Comparison of ENCODE assay signal across 9 cellular contexts in genomic region chr10:102669206-102670064, GRCh38. TPM values are rescaled to one million over a fixed set of nuclear protein-coding genes. Genes with fewer than 3 reads are reported as not detected.
DNase-seq lines count a peak whose midpoint lies in the region; ATAC-seq, FAIRE-seq and TF ChIP-seq lines count a peak whose summit lies in the region.
"Had no signal": no experiment of that assay in that cellular context is flagged by ENCODE, and none has a peak within 500 bp of the region (broad histone marks: within the 10 kb centered on the region; RNA-seq: fewer than 3 reads in every experiment).

No MANE protein-coding gene starts in this region.

- in situ Hi-C loops in HepG2 (cut with HindIII; ENCODE audit: extremely low pct_ligation_motif_present, low pct_unique_long_range_greater_than_20kb), result no loop called here

- H3K27me3 ChIP-seq in HCT116 (ENCODE audit: insufficient read depth, low read length), result no peaks in the 10 kb centered on the region
- no peaks in the 10 kb centered on the region for H3K27me3 ChIP-seq in ascending aorta
- no peaks in the 10 kb centered on the region for H3K27me3 ChIP-seq in HepG2 (ENCODE audit: control insufficient read depth in 1 of 2, insufficient read depth in 2 of 2, low read length in 2 of 2)

- H3K9ac ChIP-seq in HCT116 (ENCODE audit: low read length) (peak overlapping the region; percentile 31), HepG2 (ENCODE audit: insufficient read depth, low read depth, low read length) (peak overlapping the region; percentile 51)

- H3K9me3 ChIP-seq in HCT116 (ENCODE audit: control insufficient read depth in 1 of 2, insufficient read depth in 1 of 2, low read depth in 1 of 2, low read length in 2 of 2) (no peaks in the 10 kb centered on the region), ascending aorta (no peaks in the 10 kb centered on the region), HepG2 (ENCODE audit: low read length) (no peaks in the 10 kb centered on the region)

- RAD21 ChIA-PET in HCT116 (lab: Charles Lee; ENCODE audit: low non-redundant PET in 1 of 2, low total read pairs in 2 of 2, uncharacterized antibody in 2 of 2, unreplicated experiment in 2 of 2), result interaction anchor here in 1 of 2 experiments (1.1 kb wide), 1 partner anchor 24 kb away, joined by 9 read pairs; no protein-coding TSS in a partner anchor

- H3K27ac ChIP-seq in 22Rv1 (no peak overlapping the region), HCT116 (ENCODE audit: low read depth, low read length) (peak overlapping the region; percentile 1; the same call in 1 of the 2 replicates), ascending aorta (peak overlapping the region; percentile 69 to 73), HepG2 (ENCODE audit: extremely low read length, insufficient read depth, low read length) (no peak overlapping the region)
- H3K27ac ChIP-seq: VCaP had no signal

- peak; percentile 35 for DNase-seq in HCT116 (ENCODE audit: low read depth, low spot score)
- DNase-seq in ascending aorta (ENCODE audit: low spot score in 2 of 2), result peak in 1 of 2 donors; percentile 83
- DNase-seq in HepG2 (ENCODE audit: low spot score), result peak; percentile 64
- DNase-seq in NCI-H2029 (lab: John Stamatoyannopoulos, UW), result no peak
- DNase-seq in GF-D8 (lab: John Stamatoyannopoulos, UW), result no peak
- DNase-seq in NCI-H446 treated with DMSO at 0.1 percent for 48 hours (lab: John Stamatoyannopoulos, UW), result no peak
- no peak for DNase-seq in activated gamma-delta T cell treated with Interleukin-2 at 50 U/mL for 16 hours

- POLR2A ChIA-PET in HCT116 (lab: Charles Lee) (interaction anchor here (0.6 to 1.3 kb wide), 4 partner anchors 14 to 47 kb away, joined by 3 to 6 read pairs (median 3); no protein-coding TSS in a partner anchor), HepG2 (lab: Yijun Ruan, JAX) (interaction anchor here (0.8 to 2.3 kb wide), 8 partner anchors 8 to 166 kb away, joined by 3 to 17 read pairs (median 4); partner anchors contain the start of genes ACTR1A, SUFU and TRIM8)

- H3K4me3 ChIP-seq in HCT116 (replicated peaks in 1 of 2; ENCODE audit: low read depth in 1 of 2, low read length in 2 of 2), result no peak overlapping the region
- no peak overlapping the region for H3K4me3 ChIP-seq in ascending aorta
- peak overlapping the region; percentile 35 to 62 (median 36); a peak in 4 of 6 replicates for H3K4me3 ChIP-seq in HepG2 (replicated peaks in 1 of 3; ENCODE audit: insufficient read depth in 1 of 3, low read depth in 2 of 3, low read length in 3 of 3)

- no peak for FAIRE-seq in HepG2 (lab: Jason Lieb, UNC)

- TF ChIP-seq POLR2A in HCT116 (IDR thresholded peaks at IDR 0.05; ENCODE audit: borderline replicate concordance, extremely low read depth, insufficient read depth, insufficient read length), result no peak
- TF ChIP-seq POLR2A in HepG2 (IDR thresholded peaks at IDR 0.05; ENCODE audit: insufficient read depth in 1 of 2, low read depth in 2 of 2, low read length in 2 of 2), result no peak

- intact Hi-C loops in HCT116 (cut with micrococcal nuclease), result loop anchor here (1.0 kb wide), 1 partner anchor 23 kb away; no protein-coding TSS in a partner anchor
- intact Hi-C loops in ascending aorta (cut with DNase I), result loop anchor here (2.0 kb wide), 1 partner anchor 23 kb away; no protein-coding TSS in a partner anchor
- intact Hi-C loops in HepG2 (cut with micrococcal nuclease; ENCODE audit: unreplicated experiment), result no loop called here

- H3K9me2 ChIP-seq in HCT116 (ENCODE audit: insufficient read depth), result no peaks in the 10 kb centered on the region

- TF ChIP-seq CTCF in 22Rv1 (IDR thresholded peaks at IDR 0.05) (peak; percentile 33), HCT116 (IDR thresholded peaks at IDR 0.05 in 2 of 3, conservative IDR thresholded peaks at IDR 0.05 in 1 of 3; ENCODE audit: borderline replicate concordance in 1 of 3, insufficient read depth in 1 of 3, low read depth in 2 of 3, low read length in 2 of 3) (peak; percentile 77 to 87 (median 83); a peak in 5 of 6 replicates), ascending aorta (IDR thresholded peaks at IDR 0.05) (peak in 1 of 3 experiments; percentile 51), HepG2 (CRISPR knock-in tag; IDR thresholded peaks at IDR 0.05) (peak; percentile 70)

- H3K4me1 ChIP-seq in HCT116 (ENCODE audit: control insufficient read depth in 1 of 2, insufficient read depth in 2 of 2, low read length in 2 of 2), result peaks cover 13 to 23% of the 10 kb centered on the region in 2 experiments
- peaks cover 6 to 15% of the 10 kb centered on the region in 2 donors for H3K4me1 ChIP-seq in ascending aorta
- H3K4me1 ChIP-seq in HepG2 (ENCODE audit: insufficient read depth, low read length), result peaks cover 100% of the 10 kb centered on the region

- CTCF ChIA-PET in HCT116 (lab: Charles Lee) (interaction anchor here (0.9 to 3.8 kb wide), 11 partner anchors 9 to 439 kb away, joined by 3 to 40 read pairs (median 4); partner anchors contain the start of genes ARL3, SFXN2 and TRIM8), HepG2 (lab: Yijun Ruan, JAX; ENCODE audit: low intra/inter-chr PET ratio, low total read pairs) (no interaction called here)

- no peaks in the 10 kb centered on the region for H4K20me1 ChIP-seq in HCT116 (ENCODE audit: insufficient read depth)
- H4K20me1 ChIP-seq in HepG2 (ENCODE audit: insufficient read depth, low read length), result no peaks in the 10 kb centered on the region

- TF ChIP-seq RAD21 in HCT116 (IDR thresholded peaks at IDR 0.05; ENCODE audit: low read depth), result peak; percentile 38; the same call in 1 of the 2 replicates
- TF ChIP-seq RAD21 in HepG2 (CRISPR knock-in tag; IDR thresholded peaks at IDR 0.05), result peak; percentile 42; the same call in 1 of the 2 replicates

- no peaks in the 10 kb centered on the region for H3K36me3 ChIP-seq in HCT116 (ENCODE audit: control insufficient read depth in 1 of 2, insufficient read depth in 2 of 2, low read length in 2 of 2)
- no peaks in the 10 kb centered on the region for H3K36me3 ChIP-seq in ascending aorta
- no peaks in the 10 kb centered on the region for H3K36me3 ChIP-seq in HepG2 (replicated peaks in 1 of 2; ENCODE audit: control insufficient read depth in 1 of 2, insufficient read depth in 2 of 2, low read length in 2 of 2)

- H2AFZ ChIP-seq in HCT116 (ENCODE audit: low read depth, low read length, poor library complexity, severe bottlenecking) (no peak overlapping the region), HepG2 (ENCODE audit: low read length) (no peak overlapping the region)

- TF ChIP-seq EP300 in HepG2 (IDR thresholded peaks at IDR 0.05; ENCODE audit: low read depth in 2 of 2, low read length in 2 of 2) (no peak), HepG2 (CRISPR knock-in tag; IDR thresholded peaks at IDR 0.05; ENCODE audit: borderline replicate concordance) (no peak)

- H3K4me2 ChIP-seq in HCT116 (ENCODE audit: low read length) (peak overlapping the region; percentile 55), HepG2 (ENCODE audit: low read depth, low read length) (peak overlapping the region; percentile 88)

- H3K79me2 ChIP-seq in HCT116 (ENCODE audit: insufficient read depth, low read length) (no peaks in the 10 kb centered on the region), HepG2 (ENCODE audit: insufficient read depth, low read length) (no peaks in the 10 kb centered on the region)

- 0% methylated on average over 3 of the region's 7 CpGs for WGBS in HepG2 (ENCODE audit: low lambda C conversion rate)

- ATAC-seq in HCT116, result peak; percentile 85
- peak; percentile 71 for ATAC-seq in HepG2

- no TSS peak for BruUV-seq in HCT116 (replicated peaks; lab: Mats Ljungman, UMichigan)
- no TSS peak for BruUV-seq in HepG2 (replicated peaks; lab: Mats Ljungman, UMichigan)

RNA-seq across cellular contexts. Expression of gene TRIM8, which starts 25.2 kb away (rescaled TPM):
- total RNA-seq in HCT116 (2021; ENCODE audit: unreplicated experiment) (91.6 TPM), ascending aorta (216 TPM), HepG2 (2016; rRNA removed; fragmentation: Illumina TruSeq; extraction: Trizol) (38.9 and 39.8 TPM in 2 replicates)
- 131 and 143 TPM in 2 replicates for polyA plus RNA-seq in HCT116 (2012)
- 13.4 and 13.6 TPM in 2 replicates for total RNA-seq in HepG2 (2016; cell fraction: cytosol; rRNA removed; fragmentation: Illumina TruSeq; extraction: Trizol; ENCODE audit: low read depth)
- 33.2 and 39.7 TPM in 2 replicates for total RNA-seq in HepG2 (2016; cell fraction: insoluble cytoplasmic fraction; rRNA removed; fragmentation: Illumina TruSeq; extraction: Trizol)
- 49.9 and 53.6 TPM in 2 replicates for total RNA-seq in HepG2 (2016; cell fraction: membrane; rRNA removed; fragmentation: Illumina TruSeq; extraction: Trizol)
- total RNA-seq in HepG2 (2016; cell fraction: nucleus; rRNA removed; fragmentation: Illumina TruSeq; extraction: Trizol), result 21.9 and 30.8 TPM in 2 replicates
- polyA plus RNA-seq in HepG2 (2011; rRNA removed), result 66.5 and 84.1 TPM in 2 replicates
- 62.9 and 70.1 TPM in 2 replicates for polyA plus RNA-seq in HepG2 (2011; cell fraction: cytosol; rRNA removed)
- 86.9 and 92.0 TPM in 2 replicates for polyA plus RNA-seq in HepG2 (2011; cell fraction: nucleus; rRNA removed)
- 98.0 and 117 TPM in 2 replicates for polyA plus RNA-seq in HepG2 (2012)
- polyA plus RNA-seq in HepG2 (2016; cell fraction: cytosol; fragmentation: Illumina TruSeq; extraction: Trizol; ENCODE audit: low read depth), result 18.4 and 21.2 TPM in 2 replicates
- polyA plus RNA-seq in HepG2 (2016; cell fraction: insoluble cytoplasmic fraction; fragmentation: Illumina TruSeq; extraction: Trizol; ENCODE audit: low read depth), result 51.6 and 70.7 TPM in 2 replicates
- polyA plus RNA-seq in HepG2 (2016; cell fraction: membrane; fragmentation: Illumina TruSeq; extraction: Trizol; ENCODE audit: low read depth), result 57.9 and 63.0 TPM in 2 replicates
- polyA plus RNA-seq in HepG2 (2016; cell fraction: nucleus; fragmentation: Illumina TruSeq; extraction: Trizol; ENCODE audit: insufficient read depth, low read depth), result 63.9 and 73.5 TPM in 2 replicates
- 23.8 and 82.1 TPM in 2 replicates for polyA minus RNA-seq in HepG2 (2011; rRNA and poly(A)+ RNA removed; ENCODE audit: low replicate concordance)
- polyA minus RNA-seq in HepG2 (2011; cell fraction: cytosol; rRNA and poly(A)+ RNA removed), result 41.1 and 48.2 TPM in 2 replicates
- 36.6 and 46.0 TPM in 2 replicates for polyA minus RNA-seq in HepG2 (2011; cell fraction: nucleus; rRNA and poly(A)+ RNA removed)

RNA-seq across cellular contexts. Expression of gene ARL3, which starts 44.8 kb away (rescaled TPM):
- 13.3 TPM for total RNA-seq in HCT116 (2021; ENCODE audit: unreplicated experiment)
- polyA plus RNA-seq in HCT116 (2012), result 8.4 and 10.1 TPM in 2 replicates
- 2.0 TPM for total RNA-seq in ascending aorta
- 6.6 and 10.0 TPM in 2 replicates for total RNA-seq in HepG2 (2016; rRNA removed; fragmentation: Illumina TruSeq; extraction: Trizol)
- total RNA-seq in HepG2 (2016; cell fraction: cytosol; rRNA removed; fragmentation: Illumina TruSeq; extraction: Trizol; ENCODE audit: low read depth), result 2.5 and 2.7 TPM in 2 replicates
- total RNA-seq in HepG2 (2016; cell fraction: insoluble cytoplasmic fraction; rRNA removed; fragmentation: Illumina TruSeq; extraction: Trizol), result 6.6 and 10.2 TPM in 2 replicates
- total RNA-seq in HepG2 (2016; cell fraction: membrane; rRNA removed; fragmentation: Illumina TruSeq; extraction: Trizol), result 3.3 and 3.5 TPM in 2 replicates
- 2.8 and 3.0 TPM in 2 replicates for total RNA-seq in HepG2 (2016; cell fraction: nucleus; rRNA removed; fragmentation: Illumina TruSeq; extraction: Trizol)
- 3.9 and 5.2 TPM in 2 replicates for polyA plus RNA-seq in HepG2 (2011; rRNA removed)
- 2.9 and 3.4 TPM in 2 replicates for polyA plus RNA-seq in HepG2 (2011; cell fraction: cytosol; rRNA removed)
- polyA plus RNA-seq in HepG2 (2011; cell fraction: nucleus; rRNA removed), result 1.2 and 1.4 TPM in 2 replicates
- polyA plus RNA-seq in HepG2 (2012), result 5.8 TPM in 2 replicates
- polyA plus RNA-seq in HepG2 (2016; cell fraction: cytosol; fragmentation: Illumina TruSeq; extraction: Trizol; ENCODE audit: low read depth), result 3.3 and 3.9 TPM in 2 replicates
- polyA plus RNA-seq in HepG2 (2016; cell fraction: insoluble cytoplasmic fraction; fragmentation: Illumina TruSeq; extraction: Trizol; ENCODE audit: low read depth), result 10.6 and 12.6 TPM in 2 replicates
- 2.9 and 3.5 TPM in 2 replicates for polyA plus RNA-seq in HepG2 (2016; cell fraction: membrane; fragmentation: Illumina TruSeq; extraction: Trizol; ENCODE audit: low read depth)
- polyA plus RNA-seq in HepG2 (2016; cell fraction: nucleus; fragmentation: Illumina TruSeq; extraction: Trizol; ENCODE audit: insufficient read depth, low read depth), result 4.1 and 5.5 TPM in 2 replicates
- 0.94 and 3.1 TPM in 2 replicates for polyA minus RNA-seq in HepG2 (2011; rRNA and poly(A)+ RNA removed; ENCODE audit: low replicate concordance)
- 1.3 and 1.5 TPM in 2 replicates for polyA minus RNA-seq in HepG2 (2011; cell fraction: cytosol; rRNA and poly(A)+ RNA removed)
- 1.4 and 1.7 TPM in 2 replicates for polyA minus RNA-seq in HepG2 (2011; cell fraction: nucleus; rRNA and poly(A)+ RNA removed)

RNA-seq across cellular contexts. Expression of gene SFXN2, which starts 45.0 kb away (rescaled TPM):
- total RNA-seq in HCT116 (2021; ENCODE audit: unreplicated experiment), result 22.9 TPM
- polyA plus RNA-seq in HCT116 (2012), result 7.2 and 14.3 TPM in 2 replicates
- 2.1 TPM for total RNA-seq in ascending aorta
- 20.6 and 21.1 TPM in 2 replicates for total RNA-seq in HepG2 (2016; rRNA removed; fragmentation: Illumina TruSeq; extraction: Trizol)
- total RNA-seq in HepG2 (2016; cell fraction: cytosol; rRNA removed; fragmentation: Illumina TruSeq; extraction: Trizol; ENCODE audit: low read depth), result 3.3 and 5.4 TPM in 2 replicates
- 20.6 and 21.4 TPM in 2 replicates for total RNA-seq in HepG2 (2016; cell fraction: insoluble cytoplasmic fraction; rRNA removed; fragmentation: Illumina TruSeq; extraction: Trizol)
- 11.4 and 11.6 TPM in 2 replicates for total RNA-seq in HepG2 (2016; cell fraction: membrane; rRNA removed; fragmentation: Illumina TruSeq; extraction: Trizol)
- 28.0 and 31.8 TPM in 2 replicates for total RNA-seq in HepG2 (2016; cell fraction: nucleus; rRNA removed; fragmentation: Illumina TruSeq; extraction: Trizol)
- polyA plus RNA-seq in HepG2 (2011; rRNA removed), result 12.8 and 13.2 TPM in 2 replicates
- polyA plus RNA-seq in HepG2 (2011; cell fraction: cytosol; rRNA removed), result 5.4 and 6.9 TPM in 2 replicates
- polyA plus RNA-seq in HepG2 (2011; cell fraction: nucleus; rRNA removed), result 22.9 and 27.4 TPM in 2 replicates
- 3.6 and 9.3 TPM in 2 replicates for polyA plus RNA-seq in HepG2 (2012)
- polyA plus RNA-seq in HepG2 (2016; cell fraction: cytosol; fragmentation: Illumina TruSeq; extraction: Trizol; ENCODE audit: low read depth), result 3.8 and 4.0 TPM in 2 replicates
- 19.3 and 19.8 TPM in 2 replicates for polyA plus RNA-seq in HepG2 (2016; cell fraction: insoluble cytoplasmic fraction; fragmentation: Illumina TruSeq; extraction: Trizol; ENCODE audit: low read depth)
- 7.4 and 7.7 TPM in 2 replicates for polyA plus RNA-seq in HepG2 (2016; cell fraction: membrane; fragmentation: Illumina TruSeq; extraction: Trizol; ENCODE audit: low read depth)
- 35.9 and 39.3 TPM in 2 replicates for polyA plus RNA-seq in HepG2 (2016; cell fraction: nucleus; fragmentation: Illumina TruSeq; extraction: Trizol; ENCODE audit: insufficient read depth, low read depth)
- 40.1 and 60.7 TPM in 2 replicates for polyA minus RNA-seq in HepG2 (2011; rRNA and poly(A)+ RNA removed; ENCODE audit: low replicate concordance)
- 4.2 and 4.6 TPM in 2 replicates for polyA minus RNA-seq in HepG2 (2011; cell fraction: cytosol; rRNA and poly(A)+ RNA removed)
- 22.6 and 30.6 TPM in 2 replicates for polyA minus RNA-seq in HepG2 (2011; cell fraction: nucleus; rRNA and poly(A)+ RNA removed)

Comparison
In these comparisons a context has a peak if more than half of its experiments do, and no peak if none do; other contexts are left out.
1. H3K27ac ChIP-seq: peak in HCT116 (single experiment) and ascending aorta (2 of 2); none in 22Rv1 (single experiment) and HepG2 (single experiment).
2. DNase-seq: peak in HCT116 (single experiment) and HepG2 (single experiment); none in NCI-H2029 (single experiment), GF-D8 (single experiment), NCI-H446 treated with DMSO at 0.1 percent for 48 hours (single experiment) and activated gamma-delta T cell treated with Interleukin-2 at 50 U/mL for 16 hours (single experiment).
3. H3K4me3 ChIP-seq: peak in HepG2 (3 of 3); none in HCT116 (0 of 2) and ascending aorta (0 of 2).